In genomic region chr17:77426676-77427386, GRCh38 we compare ENCODE assay signal across 8 cellular contexts.
A peak's percentile ranks its signal among the peaks of the same experiment; 100 is the strongest.
DNase-seq lines count a peak whose midpoint lies in the region; TF ChIP-seq lines count a peak whose summit lies in the region.

No MANE protein-coding gene starts in this region.

- intact Hi-C loops in tibial artery (cut with DNase I; ENCODE audit: low total_unique reads) = loop anchor here (5.0 kb wide), 2 partner anchors 55 to 100 kb away; no protein-coding TSS in a partner anchor

- H3K9me3 ChIP-seq in mesodermal cell (ENCODE audit: control insufficient read depth, low read length) (no peaks in the 10 kb centered on the region), tibial artery (no peaks in the 10 kb centered on the region)

- H3K36me3 ChIP-seq in mesodermal cell (ENCODE audit: control insufficient read depth, insufficient read depth, low read length) = peaks cover 20% of the 10 kb centered on the region
- no peaks in the 10 kb centered on the region for H3K36me3 ChIP-seq in tibial artery

- peak overlapping the region; percentile 69 for H3K27ac ChIP-seq in mesodermal cell (ENCODE audit: low read depth, low read length, severe bottlenecking)
- peak overlapping the region; percentile 82 to 87 for H3K27ac ChIP-seq in tibial artery

- peak overlapping the region; percentile 31 for H3K27ac Mint-ChIP-seq in T-helper 2 cell treated with Interferon-gamma antibody and Interleukin-4, amounts not matched to agents 5 μg/mL and 100 μg/mL, for 36 hours
- peak overlapping the region; percentile 81 to 93 (median 89) for H3K27ac Mint-ChIP-seq in brain

- H3K4me3 Mint-ChIP-seq in T-helper 2 cell treated with Interferon-gamma antibody and Interleukin-4, amounts not matched to agents 5 μg/mL and 100 μg/mL, for 36 hours = no peak overlapping the region
- H3K4me3 Mint-ChIP-seq in brain = peak overlapping the region in 1 of 5 experiments; percentile 38

- H3K27me3 Mint-ChIP-seq in T-helper 2 cell treated with Interferon-gamma antibody and Interleukin-4, amounts not matched to agents 5 μg/mL and 100 μg/mL, for 36 hours (ENCODE audit: low read depth) = no peaks in the 10 kb centered on the region
- no peaks in the 10 kb centered on the region for H3K27me3 Mint-ChIP-seq in brain

- peaks cover 44% of the 10 kb centered on the region for H3K4me1 Mint-ChIP-seq in T-helper 2 cell treated with Interferon-gamma antibody and Interleukin-4, amounts not matched to agents 5 μg/mL and 100 μg/mL, for 36 hours (ENCODE audit: low read depth)
- H3K4me1 Mint-ChIP-seq in brain = peaks cover 86% of the 10 kb centered on the region

- no peak for TF ChIP-seq CTCF in brain (conservative IDR thresholded peaks at IDR 0.05)
- TF ChIP-seq CTCF in tibial artery (IDR thresholded peaks at IDR 0.05) = no peak

- no peaks in the 10 kb centered on the region for H3K9me3 Mint-ChIP-seq in T-helper 2 cell treated with Interferon-gamma antibody and Interleukin-4, amounts not matched to agents 5 μg/mL and 100 μg/mL, for 36 hours
- H3K9me3 Mint-ChIP-seq in brain = no peaks in the 10 kb centered on the region

- H3K36me3 Mint-ChIP-seq in T-helper 2 cell treated with Interferon-gamma antibody and Interleukin-4, amounts not matched to agents 5 μg/mL and 100 μg/mL, for 36 hours (ENCODE audit: low read depth) = peaks cover 20% of the 10 kb centered on the region
- no peaks in the 10 kb centered on the region for H3K36me3 Mint-ChIP-seq in brain

- H3K4me1 ChIP-seq in mesodermal cell (ENCODE audit: control insufficient read depth, insufficient read depth, low read length, poor library complexity, severe bottlenecking) (peaks cover 75% of the 10 kb centered on the region), tibial artery (peaks cover 10 to 95% (median 88%) of the 10 kb centered on the region in 4 donors)

- WGBS in mesodermal cell (ENCODE audit: insufficient coverage in 2 of 2), 2 experiments = 86 to 92% methylated on average over 6 of the region's 11 CpGs

- H3K27me3 ChIP-seq in tibial artery = no peaks in the 10 kb centered on the region

- no peak for DNase-seq in T-helper 2 cell treated with Interferon-gamma antibody and Interleukin-4, amounts not matched to agents 5 μg/mL and 100 μg/mL, for 36 hours (ENCODE audit: low spot score)
- DNase-seq in T-helper 2 cell (no peak), tibial artery (no peak), AG08396 (ENCODE audit: low spot score) (no peak), SW 1271 (lab: John Stamatoyannopoulos, UW) (no peak), RPMI8226 (no peak)

- H3K4me3 ChIP-seq in mesodermal cell (ENCODE audit: extremely low read depth, insufficient read depth, low read length, poor library complexity, severe bottlenecking) = no peak overlapping the region
- H3K4me3 ChIP-seq in tibial artery = no peak overlapping the region
